Comparison of ENCODE assay signal across 28 cellular contexts in the genomic region with DNA sequence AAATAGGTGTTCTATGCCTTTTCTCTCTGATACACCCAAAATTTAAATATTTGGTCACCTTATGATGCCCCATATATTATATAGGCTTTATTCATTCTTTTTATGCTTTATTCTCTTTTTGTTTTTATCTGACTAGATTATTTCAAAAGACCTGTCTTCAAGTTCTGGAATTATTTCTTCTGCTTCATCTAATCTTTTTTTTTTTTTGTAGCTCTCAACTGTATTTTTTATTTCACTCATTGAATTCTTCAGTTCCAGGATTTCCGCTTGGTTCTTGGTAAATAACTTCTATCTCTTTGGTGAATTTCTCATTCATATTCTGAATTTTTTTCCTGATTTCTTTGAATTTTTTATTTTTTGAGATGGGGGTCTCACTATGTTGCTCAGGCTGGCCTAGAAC. TPM values are rescaled to one million over a fixed set of nuclear protein-coding genes. Genes with fewer than 3 reads are reported as not detected.
"Had no signal": no experiment of that assay in that cellular context is flagged by ENCODE, and none has a peak within 500 bp of the region (broad histone marks: within the 10 kb centered on the region; RNA-seq: fewer than 3 reads in every experiment).

No MANE protein-coding gene starts in this region.

- DNase-seq: IMR-90, MV-4-11, NCI-H1048, NCI-H1105, NCI-H1417, NCI-H1436 treated with DMSO at 0.1 percent for 48 hours, NCI-H1694, NCI-H187 treated with DMSO at 0.1 percent for 48 hours, NCI-H2029 treated with DMSO at 0.1 percent for 48 hours, NCI-H2171 treated with DMSO at 0.1 percent for 48 hours, NCI-H226, NCI-H446, NCI-H510A, NCI-H524 treated with DMSO at 0.1 percent for 48 hours, NCI-H69, NCI-H774, PC-9, Peyer's patch, SHP77 treated with DMSO at 0.1 percent for 48 hours, SJCRH30, T-helper 1 cell, T-helper 17 cell had no signal

- H3K27me3 ChIP-seq: Peyer's patch, SJCRH30 had no signal

- H3K36me3 ChIP-seq: Peyer's patch, SJCRH30 had no signal

- H3K27ac ChIP-seq: PC-9, Peyer's patch, SJCRH30 had no signal

- H3K4me3 ChIP-seq: PC-9, Peyer's patch, SJCRH30 had no signal

- H3K4me2 ChIP-seq: PC-9 had no signal

- H2AFZ ChIP-seq: PC-9 had no signal

- H3K4me1 ChIP-seq: Peyer's patch, SJCRH30 had no signal

- ATAC-seq: Right ventricle myocardium inferior, SK-N-SH treated with all-trans-retinoic acid at 6 μM for 48 hours, T-helper 17 cell had no signal

RNA-seq across cellular contexts. Expression of a gene that starts 3.9 kb away (rescaled TPM):
- total RNA-seq: HT-29, IMR-90, LHCN-M2, MCF 10A, PC-9, Peyer's patch, Right ventricle myocardium inferior, RPMI7951, SJCRH30 had no signal

RNA-seq across cellular contexts. Expression of a gene that starts 11.8 kb away (rescaled TPM):
- total RNA-seq: HT-29, IMR-90, LHCN-M2, MCF 10A, PC-9, RPMI7951, SJCRH30, T-helper 17 cell had no signal

RNA-seq across cellular contexts. Expression of a gene that starts 27.2 kb away (rescaled TPM):
- total RNA-seq: HT-29, IMR-90, LHCN-M2, MCF 10A, PC-9, RPMI7951, SJCRH30, T-helper 17 cell had no signal

RNA-seq across cellular contexts. Expression of a gene that starts 57.2 kb away (rescaled TPM):
- total RNA-seq: HT-29, IMR-90, LHCN-M2, MCF 10A, PC-9, RPMI7951, SJCRH30 had no signal
